In genomic region chr9:135224286-135224871, GRCh38 we compare ENCODE assay signal across 23 cellular contexts.
DNase-seq lines count a peak whose midpoint lies in the region; ATAC-seq, FAIRE-seq and TF ChIP-seq lines count a peak whose summit lies in the region.
"Had no signal": no experiment of that assay in that cellular context is flagged by ENCODE, and none has a peak within 500 bp of the region (broad histone marks: within the 10 kb centered on the region; RNA-seq: fewer than 3 reads in every experiment).

No MANE protein-coding gene starts in this region.

- POLR2A ChIA-PET in HepG2 (lab: Yijun Ruan, JAX): no interaction called here

- no peaks in the 10 kb centered on the region for H3K4me1 ChIP-seq in right lobe of liver
- no peaks in the 10 kb centered on the region for H3K4me1 ChIP-seq in HepG2 (ENCODE audit: insufficient read depth, low read length)
- H3K4me1 ChIP-seq in body of pancreas: peaks cover 46% of the 10 kb centered on the region
- H3K4me1 ChIP-seq in mesendoderm (ENCODE audit: control insufficient read depth, low read depth, low read length): peaks cover 11% of the 10 kb centered on the region

- DNase-seq in right lobe of liver (peak; percentile 2 to 47 (median 47)), HepG2 (ENCODE audit: low spot score) (no peak), body of pancreas (peak; percentile 74 to 90 (median 88)), mesendoderm (no peak), GM03348 (ENCODE audit: low spot score) (no peak), kidney glomerular epithelial cell (lab: John Stamatoyannopoulos, UW) (no peak), HuH-7 (ENCODE audit: low spot score) (no peak)
- DNase-seq: activated CD4-positive, alpha-beta T cell treated with anti-CD3 and anti-CD28 coated beads for 48 hours; activated naive CD4-positive, alpha-beta T cell treated with anti-CD3 and anti-CD28 coated beads, Interleukin-2, amount 10 ng/mL, durations not matched to agents 7 days and 5 days; activated T-cell treated with anti-CD3 and anti-CD28 coated beads, Interleukin-2, amount 50 U/mL, for 72 hours; central memory CD4-positive, alpha-beta T cell; foreskin fibroblast; GDM1; NCI-H2081 treated with DMSO at 0.1 percent for 48 hours; NCI-H510A treated with DMSO at 0.1 percent for 48 hours; NK-92 treated with Interleukin-12 subunit alpha and Interleukin-12 subunit beta, amount 100 ng/mL, for 24 hours; ovary had no signal

- H2BK5ac ChIP-seq in mesendoderm (ENCODE audit: low read length): peak overlapping the region; percentile 34

- CTCF ChIA-PET in HepG2 (lab: Yijun Ruan, JAX; ENCODE audit: low intra/inter-chr PET ratio, low total read pairs): no interaction called here

- no peak overlapping the region for H2AFZ ChIP-seq in HepG2 (ENCODE audit: low read length)
- H2AFZ ChIP-seq: hepatocyte had no signal

- in situ Hi-C loops in HepG2 (cut with HindIII; ENCODE audit: extremely low pct_ligation_motif_present, low pct_unique_long_range_greater_than_20kb): no loop called here

- TF ChIP-seq POLR2A in right lobe of liver (IDR thresholded peaks at IDR 0.05) (no peak), HepG2 (IDR thresholded peaks at IDR 0.05; ENCODE audit: insufficient read depth in 1 of 2, low read depth in 2 of 2, low read length in 2 of 2) (no peak), body of pancreas (IDR thresholded peaks at IDR 0.05) (no peak)

- TF ChIP-seq EP300 in HepG2 (IDR thresholded peaks at IDR 0.05; ENCODE audit: low read depth in 2 of 2, low read length in 2 of 2) (no peak), HepG2 (CRISPR knock-in tag; IDR thresholded peaks at IDR 0.05; ENCODE audit: borderline replicate concordance) (no peak)

- no peak for FAIRE-seq in HepG2 (lab: Jason Lieb, UNC)

- H2AK5ac ChIP-seq in mesendoderm (ENCODE audit: low read length): no peak overlapping the region

- H3K4me3 ChIP-seq in right lobe of liver: no peak overlapping the region
- H3K4me3 ChIP-seq in HepG2 (replicated peaks in 1 of 3; ENCODE audit: insufficient read depth in 1 of 3, low read depth in 2 of 3, low read length in 3 of 3): no peak overlapping the region
- H3K4me3 ChIP-seq in body of pancreas: no peak overlapping the region
- no peak overlapping the region for H3K4me3 ChIP-seq in mesendoderm (ENCODE audit: low read length)
- H3K4me3 ChIP-seq: hepatocyte, ovary had no signal

- TF ChIP-seq RAD21 in HepG2 (CRISPR knock-in tag; IDR thresholded peaks at IDR 0.05): no peak

- intact Hi-C loops in right lobe of liver (cut with DNase I): no loop called here
- intact Hi-C loops in HepG2 (cut with micrococcal nuclease; ENCODE audit: unreplicated experiment): no loop called here
- intact Hi-C loops in body of pancreas (cut with DNase I): no loop called here

- no peak overlapping the region for H4K8ac ChIP-seq in mesendoderm (ENCODE audit: low read depth, low read length)

- 60% methylated on average over 11 of the region's 12 CpGs for WGBS in right lobe of liver (ENCODE audit: insufficient coverage, low coverage, low lambda C conversion rate, missing lambda C conversion rate)
- WGBS in HepG2 (ENCODE audit: low lambda C conversion rate): 0% methylated on average over 5 of the region's 12 CpGs
- WGBS in body of pancreas, 2 donors: 36 to 49% methylated on average over 8 to 12 of the region's 12 CpGs
- WGBS in mesendoderm (ENCODE audit: extremely low coverage, insufficient coverage, low lambda C conversion rate): no CpG with 5 or more reads among the region's 12 CpGs

- H2BK120ac ChIP-seq in mesendoderm (ENCODE audit: low read depth, low read length): no peak overlapping the region

- H3K56ac ChIP-seq in mesendoderm (ENCODE audit: low read length): peak overlapping the region; percentile 52

- no peak overlapping the region for H3K18ac ChIP-seq in mesendoderm (ENCODE audit: low read length)

- H3K36me3 ChIP-seq in right lobe of liver (no peaks in the 10 kb centered on the region), HepG2 (replicated peaks in 1 of 2; ENCODE audit: control insufficient read depth in 1 of 2, insufficient read depth in 2 of 2, low read length in 2 of 2) (no peaks in the 10 kb centered on the region), body of pancreas (replicated peaks in 1 of 2; ENCODE audit: insufficient read depth in 1 of 2, low read depth in 2 of 2) (no peaks in the 10 kb centered on the region), mesendoderm (ENCODE audit: control insufficient read depth, insufficient read depth, low read length) (no peaks in the 10 kb centered on the region)
- H3K36me3 ChIP-seq: ovary had no signal

- no peaks in the 10 kb centered on the region for H4K20me1 ChIP-seq in HepG2 (ENCODE audit: insufficient read depth, low read length)

- H3K79me2 ChIP-seq in HepG2 (ENCODE audit: insufficient read depth, low read length) (no peaks in the 10 kb centered on the region), mesendoderm (ENCODE audit: control insufficient read depth, insufficient read depth, low read length) (no peaks in the 10 kb centered on the region)
- H3K79me2 ChIP-seq: hepatocyte had no signal

- H3K27me3 ChIP-seq in right lobe of liver (no peaks in the 10 kb centered on the region), HepG2 (ENCODE audit: control insufficient read depth in 1 of 2, insufficient read depth in 2 of 2, low read length in 2 of 2) (peaks cover 7 to 36% of the 10 kb centered on the region in 2 experiments; a peak in 3 of 5 replicates), body of pancreas (no peaks in the 10 kb centered on the region), mesendoderm (ENCODE audit: insufficient read depth, low read length, poor library complexity) (no peaks in the 10 kb centered on the region)
- H3K27me3 ChIP-seq: hepatocyte, ovary had no signal

- no peak overlapping the region for H3K9ac ChIP-seq in HepG2 (ENCODE audit: insufficient read depth, low read depth, low read length)
- H3K9ac ChIP-seq in mesendoderm (ENCODE audit: low read length): no peak overlapping the region

- H3K9me3 ChIP-seq in right lobe of liver (no peaks in the 10 kb centered on the region), HepG2 (ENCODE audit: low read length) (no peaks in the 10 kb centered on the region), body of pancreas (no peaks in the 10 kb centered on the region)
- H3K9me3 ChIP-seq: ovary had no signal

- no peak overlapping the region for H3K4ac ChIP-seq in mesendoderm (ENCODE audit: low read depth, low read length)

- no peak overlapping the region for H4K5ac ChIP-seq in mesendoderm (ENCODE audit: low read length)

- H3K23ac ChIP-seq in mesendoderm (ENCODE audit: low read length): no peak overlapping the region

- no peak overlapping the region for H3K27ac ChIP-seq in right lobe of liver
- H3K27ac ChIP-seq in HepG2 (ENCODE audit: extremely low read length, insufficient read depth, low read length): no peak overlapping the region
- H3K27ac ChIP-seq in body of pancreas: peak overlapping the region in 3 of 4 donors; percentile 38 to 60 (median 50)
- H3K27ac ChIP-seq in mesendoderm (ENCODE audit: low read depth, low read length): no peak overlapping the region
- H3K27ac ChIP-seq: C4-2B, hepatocyte, ovary had no signal

- TF ChIP-seq CTCF in right lobe of liver (IDR thresholded peaks at IDR 0.05) (no peak), HepG2 (CRISPR knock-in tag; IDR thresholded peaks at IDR 0.05) (no peak), body of pancreas (IDR thresholded peaks at IDR 0.05) (peak in 3 of 7 experiments; percentile 33 to 47 (median 42))

- ATAC-seq in right lobe of liver: peak in 3 of 4 donors; percentile 10 to 59 (median 51)
- no peak for ATAC-seq in HepG2
- ATAC-seq in body of pancreas: peak; percentile 87
- no peak for ATAC-seq in GM18517 (IDR thresholded peaks at IDR 0.05; ENCODE audit: unreplicated experiment)
- ATAC-seq: activated T-cell treated with anti-CD3 and anti-CD28 coated beads, Interleukin-2, amount 50 U/mL, for 72 hours; Panc1; sciatic nerve; T-helper 17 cell had no signal

- H3K79me1 ChIP-seq in mesendoderm (ENCODE audit: low read length): no peaks in the 10 kb centered on the region

- no TSS peak for BruUV-seq in HepG2 (replicated peaks; lab: Mats Ljungman, UMichigan)

- H3K4me2 ChIP-seq in HepG2 (ENCODE audit: low read depth, low read length) (no peak overlapping the region), mesendoderm (ENCODE audit: low read length) (no peak overlapping the region)
- H3K4me2 ChIP-seq: hepatocyte had no signal

- no peak overlapping the region for H2BK15ac ChIP-seq in mesendoderm (replicated peaks; ENCODE audit: low read depth)

TF ChIP-seq in HepG2, 621 proteins besides CTCF, POLR2A, EP300 and RAD21 (continues in another document):
- TF ChIP-seq SP5 (CRISPR knock-in tag; IDR thresholded peaks at IDR 0.05; ENCODE audit: borderline replicate concordance, low read depth) (no peak), TSC22D2 (CRISPR knock-in tag; IDR thresholded peaks at IDR 0.05; ENCODE audit: borderline replicate concordance) (no peak), ZNF3 (CRISPR knock-in tag; IDR thresholded peaks at IDR 0.05) (no peak), EHMT2 (IDR thresholded peaks at IDR 0.05; ENCODE audit: borderline replicate concordance, low read depth, low read length) (no peak), ZNF362 (CRISPR knock-in tag; IDR thresholded peaks at IDR 0.05; ENCODE audit: borderline replicate concordance) (no peak)
- TF ChIP-seq, protein P1, sequence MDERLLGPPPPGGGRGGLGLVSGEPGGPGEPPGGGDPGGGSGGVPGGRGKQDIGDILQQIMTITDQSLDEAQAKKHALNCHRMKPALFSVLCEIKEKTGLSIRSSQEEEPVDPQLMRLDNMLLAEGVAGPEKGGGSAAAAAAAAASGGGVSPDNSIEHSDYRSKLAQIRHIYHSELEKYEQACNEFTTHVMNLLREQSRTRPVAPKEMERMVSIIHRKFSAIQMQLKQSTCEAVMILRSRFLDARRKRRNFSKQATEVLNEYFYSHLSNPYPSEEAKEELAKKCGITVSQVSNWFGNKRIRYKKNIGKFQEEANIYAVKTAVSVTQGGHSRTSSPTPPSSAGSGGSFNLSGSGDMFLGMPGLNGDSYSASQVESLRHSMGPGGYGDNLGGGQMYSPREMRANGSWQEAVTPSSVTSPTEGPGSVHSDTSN (CRISPR knock-in tag; IDR thresholded peaks at IDR 0.05): no peak

Comparison
In these comparisons a context has a peak if more than half of its experiments do, and no peak if none do; other contexts are left out.
1. ATAC-seq: peak in right lobe of liver (3 of 4) and body of pancreas (single experiment); none in HepG2 (single experiment) and GM18517 (single experiment).
2. DNase-seq: peak in right lobe of liver (3 of 3) and body of pancreas (4 of 4); none in HepG2 (single experiment), mesendoderm (single experiment), GM03348 (single experiment), kidney glomerular epithelial cell (single experiment) and HuH-7 (single experiment).
3. H3K27ac ChIP-seq: peak in body of pancreas (3 of 4); none in right lobe of liver (0 of 3), HepG2 (single experiment) and mesendoderm (single experiment).